Comparison of ENCODE assay signal across 20 cellular contexts in the genomic region with DNA sequence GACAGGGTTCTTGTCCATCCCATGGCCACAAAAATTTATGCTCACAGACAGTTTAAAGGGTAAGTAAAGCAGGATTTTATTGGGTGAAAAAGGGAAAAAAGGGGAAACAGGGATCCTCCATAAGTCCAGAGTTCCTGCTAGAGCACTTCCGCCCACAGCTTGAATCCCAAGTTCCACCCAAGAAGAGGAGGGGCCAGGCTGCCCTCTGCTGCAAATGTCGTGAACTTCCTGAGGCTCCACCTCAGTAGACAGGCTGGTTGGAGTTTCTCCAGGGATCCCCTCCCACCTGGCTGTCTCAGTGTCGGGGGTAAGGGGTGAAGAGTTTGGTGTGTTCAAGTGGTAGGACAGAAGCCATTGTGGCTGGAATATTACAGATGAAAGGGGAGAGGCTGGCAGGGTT.
A peak's percentile ranks its signal among the peaks of the same experiment; 100 is the strongest.
DNase-seq lines count a peak whose midpoint lies in the region; ATAC-seq, FAIRE-seq and TF ChIP-seq lines count a peak whose summit lies in the region.
"Had no signal": no experiment of that assay in that cellular context is flagged by ENCODE, and none has a peak within 500 bp of the region (broad histone marks: within the 10 kb centered on the region; RNA-seq: fewer than 3 reads in every experiment).

No MANE protein-coding gene starts in this region.

- H2BK12ac ChIP-seq in H1 (ENCODE audit: low read depth, low read length) = no peak overlapping the region

- POLR2A ChIA-PET in H1 (lab: Charles Lee; ENCODE audit: partially characterized antibody) = no interaction called here
- POLR2A ChIA-PET in PC-3 (lab: Charles Lee; ENCODE audit: unreplicated experiment) = no interaction called here

- H2BK5ac ChIP-seq in H1 (ENCODE audit: low read depth, low read length) = no peak overlapping the region

- H2AK5ac ChIP-seq in H1 (ENCODE audit: low read depth, low read length) = no peak overlapping the region

- 79% methylated on average over 3 of the region's 3 CpGs; no CpG with 5 or more reads in 1 of the 2 experiments for WGBS in H1 (ENCODE audit: extremely low coverage in 1 of 2, insufficient coverage in 1 of 2, insufficient read length in 1 of 2, insufficient replicate concordance in 2 of 2, low coverage in 1 of 2, low lambda C conversion rate in 2 of 2, missing lambda C conversion rate in 1 of 2), 2 experiments

- no peaks in the 10 kb centered on the region for H3K23me2 ChIP-seq in H1 (ENCODE audit: low read depth, low read length)

- H3K18ac ChIP-seq in H1 (ENCODE audit: extremely low read depth, low read length) = no peak overlapping the region

- no peak overlapping the region for H3K27ac ChIP-seq in H1 (ENCODE audit: low read depth, low read length)
- no peak overlapping the region for H3K27ac ChIP-seq in osteoblast (ENCODE audit: low read depth, low read length)
- no peak overlapping the region for H3K27ac ChIP-seq in PC-3 (ENCODE audit: low read length)
- H3K27ac ChIP-seq: GM23248, KMS-11, lower lobe of right lung had no signal

- H2BK15ac ChIP-seq in H1 (ENCODE audit: low read length) = no peak overlapping the region

- H3K36me3 Mint-ChIP-seq in natural killer cell treated with Interleukin-12 subunit alpha and Interleukin-12 subunit beta and Interleukin-15 and Interleukin-18, amount 100 ng/mL, for 72 hours = no peaks in the 10 kb centered on the region
- H3K36me3 Mint-ChIP-seq: activated naive CD8-positive, alpha-beta T cell treated with anti-CD3 and anti-CD28 coated beads, Interleukin-2, amount 10 ng/mL, durations not matched to agents 7 days and 5 days; T-cell had no signal

- DNase-seq in DMS53 (lab: John Stamatoyannopoulos, UW) (peak; percentile 18), DMS53 treated with DMSO at 0.1 percent for 48 hours (lab: John Stamatoyannopoulos, UW; ENCODE audit: unreplicated experiment) (no peak), HT-29 (ENCODE audit: low spot score) (peak; percentile 28), H1 (ENCODE audit: low read depth in 1 of 2, low spot score in 2 of 2) (peak in 1 of 2 experiments; percentile 33), osteoblast (ENCODE audit: insufficient read length, low spot score, missing footprints) (no peak), PC-3 (no peak)
- no peak for DNase-seq in natural killer cell treated with Interleukin-12 subunit alpha and Interleukin-12 subunit beta and Interleukin-15 and Interleukin-18, amount 100 ng/mL, for 72 hours (ENCODE audit: low spot score)
- DNase-seq: 8988T; activated CD4-positive, alpha-beta T cell treated with anti-CD3 and anti-CD28 coated beads, Interleukin-2, amount 10 ng/mL, durations not matched to agents 24 days and 14 days; activated naive CD8-positive, alpha-beta T cell treated with anti-CD3 and anti-CD28 coated beads, Interleukin-2, amount 10 ng/mL, durations not matched to agents 7 days and 5 days; GM23248; lower lobe of right lung; NCI-H1930; nucleus accumbens; Right ventricle myocardium superior; stimulated activated CD4-positive, alpha-beta T cell treated with anti-CD3 and anti-CD28 coated beads, Interleukin-12 subunit alpha, Interleukin-12 subunit beta, amount 100 ng/mL, for 4 hours; T-cell had no signal

- H4K20me1 ChIP-seq in H1 (replicated peaks in 1 of 2; ENCODE audit: control insufficient read depth in 1 of 2, insufficient read depth in 2 of 2, low read length in 2 of 2) (no peaks in the 10 kb centered on the region), osteoblast (ENCODE audit: insufficient read depth, low read length) (no peaks in the 10 kb centered on the region), PC-3 (ENCODE audit: low read length) (no peaks in the 10 kb centered on the region)

- H2AFZ ChIP-seq in H1 (ENCODE audit: low read length) = peak overlapping the region; percentile 83
- no peak overlapping the region for H2AFZ ChIP-seq in osteoblast (ENCODE audit: low read length)
- H2AFZ ChIP-seq in PC-3 (ENCODE audit: low read length) = no peak overlapping the region
- H2AFZ ChIP-seq: GM23248 had no signal

- TF ChIP-seq CTCF in H1 (IDR thresholded peaks at IDR 0.05; ENCODE audit: control extremely low read depth in 1 of 3, insufficient read depth in 1 of 3, low read depth in 1 of 3, low read length in 3 of 3) (peak; percentile 43 to 55 (median 50); a peak in 3 of 4 replicates), osteoblast (IDR thresholded peaks at IDR 0.05; ENCODE audit: extremely low read depth, low read depth, low read length) (peak; percentile 18), PC-3 (conservative IDR thresholded peaks at IDR 0.05; ENCODE audit: low read depth, low read length) (no peak)

- H3K79me2 ChIP-seq in H1 (ENCODE audit: control insufficient read depth in 1 of 2, insufficient read depth in 2 of 2, low read length in 2 of 2) (no peaks in the 10 kb centered on the region), osteoblast (ENCODE audit: insufficient read depth, low read length) (no peaks in the 10 kb centered on the region), PC-3 (ENCODE audit: low read length) (no peaks in the 10 kb centered on the region)

- no peak for FAIRE-seq in H1 (lab: Jason Lieb, UNC)

- no peak overlapping the region for H4K91ac ChIP-seq in H1 (replicated peaks; ENCODE audit: insufficient read length, low read length)

- no peak overlapping the region for H3K9ac ChIP-seq in H1 (replicated peaks in 1 of 4; ENCODE audit: extremely low read depth in 1 of 4, low read depth in 3 of 4, low read length in 3 of 4)
- H3K9ac ChIP-seq in PC-3 (ENCODE audit: low read length) = no peak overlapping the region
- H3K9ac ChIP-seq: GM23248, KMS-11 had no signal

- no peak for TF ChIP-seq POLR2A in H1 (IDR thresholded peaks at IDR 0.05; ENCODE audit: control extremely low read depth in 1 of 2, low read depth in 2 of 2, low read length in 2 of 2)

- no peak overlapping the region for H3K14ac ChIP-seq in H1 (ENCODE audit: insufficient read length)

- no peak for TF ChIP-seq EP300 in H1 (IDR thresholded peaks at IDR 0.05; ENCODE audit: borderline replicate concordance in 1 of 2, low read depth in 2 of 2, low read length in 2 of 2)

- H3K36me3 ChIP-seq in H1 (ENCODE audit: control insufficient read depth in 2 of 4, insufficient read depth in 4 of 4, low read length in 3 of 4) (no peaks in the 10 kb centered on the region), osteoblast (ENCODE audit: insufficient read depth, low read length) (no peaks in the 10 kb centered on the region), PC-3 (ENCODE audit: low read depth, low read length) (no peaks in the 10 kb centered on the region)
- H3K36me3 ChIP-seq: lower lobe of right lung had no signal

- H3K23ac ChIP-seq in H1 (ENCODE audit: insufficient read length) = no peak overlapping the region

- peaks cover 0 to 7% of the 10 kb centered on the region in 2 donors for H3K27me3 Mint-ChIP-seq in natural killer cell treated with Interleukin-12 subunit alpha and Interleukin-12 subunit beta and Interleukin-15 and Interleukin-18, amount 100 ng/mL, for 72 hours
- H3K27me3 Mint-ChIP-seq: activated CD4-positive, alpha-beta T cell treated with anti-CD3 and anti-CD28 coated beads, Interleukin-2, amount 10 ng/mL, durations not matched to agents 24 days and 14 days; activated T-helper 17 cell treated with anti-CD3 and anti-CD28 coated beads, Interleukin-2, amount 50 U/mL, for 72 hours; T-cell had no signal

- no peaks in the 10 kb centered on the region for H3K4me1 Mint-ChIP-seq in natural killer cell treated with Interleukin-12 subunit alpha and Interleukin-12 subunit beta and Interleukin-15 and Interleukin-18, amount 100 ng/mL, for 72 hours (ENCODE audit: low read depth in 2 of 2)
- H3K4me1 Mint-ChIP-seq: activated CD4-positive, alpha-beta T cell treated with anti-CD3 and anti-CD28 coated beads, Interleukin-2, amount 10 ng/mL, durations not matched to agents 24 days and 14 days; activated naive CD8-positive, alpha-beta T cell treated with anti-CD3 and anti-CD28 coated beads, Interleukin-2, amount 10 ng/mL, durations not matched to agents 7 days and 5 days; activated T-helper 17 cell treated with anti-CD3 and anti-CD28 coated beads, Interleukin-2, amount 50 U/mL, for 72 hours; T-cell had no signal

- H3K56ac ChIP-seq in H1 (replicated peaks; ENCODE audit: insufficient read length, low read depth, low read length) = no peak overlapping the region

- H2BK120ac ChIP-seq in H1 (replicated peaks; ENCODE audit: low read depth, low read length) = no peak overlapping the region

- H3K9me2 ChIP-seq in PC-3 (replicated peaks; ENCODE audit: low read length) = no peaks in the 10 kb centered on the region

- H3K4me3 Mint-ChIP-seq in natural killer cell treated with Interleukin-12 subunit alpha and Interleukin-12 subunit beta and Interleukin-15 and Interleukin-18, amount 100 ng/mL, for 72 hours = no peak overlapping the region
- H3K4me3 Mint-ChIP-seq: activated CD4-positive, alpha-beta T cell treated with anti-CD3 and anti-CD28 coated beads, Interleukin-2, amount 10 ng/mL, durations not matched to agents 24 days and 14 days; activated naive CD8-positive, alpha-beta T cell treated with anti-CD3 and anti-CD28 coated beads, Interleukin-2, amount 10 ng/mL, durations not matched to agents 7 days and 5 days; activated T-helper 17 cell treated with anti-CD3 and anti-CD28 coated beads, Interleukin-2, amount 50 U/mL, for 72 hours; T-cell had no signal

- H3K4me3 ChIP-seq in H1 (ENCODE audit: extremely low read depth in 1 of 4, insufficient read depth in 2 of 4, low read depth in 3 of 4, low read length in 4 of 4) (no peak overlapping the region), osteoblast (ENCODE audit: insufficient read depth, low read length) (no peak overlapping the region), PC-3 (ENCODE audit: low read length) (no peak overlapping the region)
- H3K4me3 ChIP-seq: GM23248, lower lobe of right lung had no signal

- H3K4ac ChIP-seq in H1 (replicated peaks; ENCODE audit: insufficient read length, low read depth, low read length) = no peak overlapping the region

- H3K9me3 Mint-ChIP-seq in natural killer cell treated with Interleukin-12 subunit alpha and Interleukin-12 subunit beta and Interleukin-15 and Interleukin-18, amount 100 ng/mL, for 72 hours = peaks cover 3% of the 10 kb centered on the region
- H3K9me3 Mint-ChIP-seq: activated CD4-positive, alpha-beta T cell treated with anti-CD3 and anti-CD28 coated beads, Interleukin-2, amount 10 ng/mL, durations not matched to agents 24 days and 14 days; activated naive CD8-positive, alpha-beta T cell treated with anti-CD3 and anti-CD28 coated beads, Interleukin-2, amount 10 ng/mL, durations not matched to agents 7 days and 5 days; T-cell had no signal

- no peak for ATAC-seq in natural killer cell treated with Interleukin-12 subunit alpha and Interleukin-12 subunit beta and Interleukin-15 and Interleukin-18, amount 100 ng/mL, for 72 hours
- ATAC-seq in GM19023 (IDR thresholded peaks at IDR 0.05; ENCODE audit: unreplicated experiment) (no peak), PC-3 (no peak)
- ATAC-seq: activated T-helper 17 cell treated with anti-CD3 and anti-CD28 coated beads, Interleukin-2, amount 50 U/mL, for 72 hours; lower lobe of right lung; T-cell had no signal

- intact Hi-C loops in PC-3 (cut with micrococcal nuclease) = no loop called here

- H3K4me2 ChIP-seq in H1 (ENCODE audit: insufficient read depth in 1 of 2, low read depth in 2 of 2, low read length in 2 of 2) (no peak overlapping the region), osteoblast (ENCODE audit: insufficient read depth, low read length) (no peak overlapping the region), PC-3 (ENCODE audit: low read length) (no peak overlapping the region)
- H3K4me2 ChIP-seq: KMS-11 had no signal

- no peak overlapping the region for H4K5ac ChIP-seq in H1 (ENCODE audit: insufficient read length, low read depth, low read length)

- H3K9me3 ChIP-seq in H1 (ENCODE audit: insufficient read depth in 2 of 2, low read depth in 1 of 2, low read length in 1 of 2) (no peaks in the 10 kb centered on the region), osteoblast (ENCODE audit: low read depth, low read length) (no peaks in the 10 kb centered on the region), PC-3 (ENCODE audit: low read length) (no peaks in the 10 kb centered on the region)
- H3K9me3 ChIP-seq: lower lobe of right lung had no signal

- BruUV-seq in PC-3 (replicated peaks; lab: Mats Ljungman, UMichigan) = no TSS peak

- H3K27me3 ChIP-seq in H1 (replicated peaks in 1 of 4; ENCODE audit: control insufficient read depth in 3 of 4, extremely low read depth in 1 of 4, insufficient read depth in 3 of 4, low read length in 3 of 4) (no peaks in the 10 kb centered on the region), osteoblast (ENCODE audit: insufficient read depth, low read length) (no peaks in the 10 kb centered on the region), PC-3 (ENCODE audit: low read length) (no peaks in the 10 kb centered on the region)

- no peaks in the 10 kb centered on the region for H3K4me1 ChIP-seq in H1 (replicated peaks in 1 of 4; ENCODE audit: control insufficient read depth in 3 of 4, insufficient read depth in 4 of 4, low read length in 3 of 4)
- H3K4me1 ChIP-seq in osteoblast (ENCODE audit: insufficient read depth, low read length) = no peaks in the 10 kb centered on the region
- H3K4me1 ChIP-seq in PC-3 (ENCODE audit: insufficient read depth, low read length) = no peaks in the 10 kb centered on the region
- H3K4me1 ChIP-seq: lower lobe of right lung had no signal

- H3F3A ChIP-seq in PC-3 (ENCODE audit: low read length, unreplicated experiment) = no peaks in the 10 kb centered on the region

- no peak overlapping the region for H3K27ac Mint-ChIP-seq in natural killer cell treated with Interleukin-12 subunit alpha and Interleukin-12 subunit beta and Interleukin-15 and Interleukin-18, amount 100 ng/mL, for 72 hours
- H3K27ac Mint-ChIP-seq: activated CD4-positive, alpha-beta T cell treated with anti-CD3 and anti-CD28 coated beads, Interleukin-2, amount 10 ng/mL, durations not matched to agents 24 days and 14 days; activated naive CD8-positive, alpha-beta T cell treated with anti-CD3 and anti-CD28 coated beads, Interleukin-2, amount 10 ng/mL, durations not matched to agents 7 days and 5 days; activated T-helper 17 cell treated with anti-CD3 and anti-CD28 coated beads, Interleukin-2, amount 50 U/mL, for 72 hours; T-cell had no signal

- no peaks in the 10 kb centered on the region for H3K79me1 ChIP-seq in H1 (ENCODE audit: low read depth, low read length)

- CTCF ChIA-PET in H1 (lab: Charles Lee; ENCODE audit: partially characterized antibody) (interaction anchor here (0.8 to 1.8 kb wide), 6 partner anchors 9 to 112 kb away, joined by 3 to 5 read pairs (median 5); no protein-coding TSS in a partner anchor), PC-3 (lab: Charles Lee) (no interaction called here)

- peak; percentile 73 to 75 for TF ChIP-seq RAD21 in H1 (IDR thresholded peaks at IDR 0.05 in 1 of 2, conservative IDR thresholded peaks at IDR 0.05 in 1 of 2; ENCODE audit: low read depth in 2 of 2, low read length in 2 of 2)

- no peak overlapping the region for H4K8ac ChIP-seq in H1 (ENCODE audit: extremely low read depth, insufficient read depth, low read length)

- no peak overlapping the region for H2BK20ac ChIP-seq in H1 (ENCODE audit: low read length)

Comparison
In these comparisons a context has a peak if more than half of its experiments do, and no peak if none do; other contexts are left out.
1. DNase-seq: peak in DMS53 (single experiment) and HT-29 (single experiment); none in DMS53 treated with DMSO at 0.1 percent for 48 hours (single experiment), osteoblast (single experiment), natural killer cell treated with Interleukin-12 subunit alpha and Interleukin-12 subunit beta and Interleukin-15 and Interleukin-18, amount 100 ng/mL, for 72 hours (single experiment) and PC-3 (single experiment).